ENCODE assay signal across 8 cellular contexts in genomic region chr11:76236092-76237026, GRCh38. TPM values are rescaled to one million over a fixed set of nuclear protein-coding genes. Genes with fewer than 3 reads are reported as not detected.
DNase-seq lines count a peak whose midpoint lies in the region; ATAC-seq and TF ChIP-seq lines count a peak whose summit lies in the region.

No MANE protein-coding gene starts in this region.

- ATAC-seq in left cardiac atrium (peak; percentile 52 to 58), GM21447 (IDR thresholded peaks at IDR 0.05; ENCODE audit: unreplicated experiment) (no peak)

- H3K79me2 ChIP-seq in PC-9 (ENCODE audit: low read depth), result no peaks in the 10 kb centered on the region

- peak overlapping the region; percentile 81 for H3K9ac ChIP-seq in adipocyte (ENCODE audit: low read length)

- intact Hi-C loops in PC-9 (cut with micrococcal nuclease; ENCODE audit: unreplicated experiment) (no loop called here), left cardiac atrium (cut with DNase I) (loop anchor here in 1 of 2 donors (10.0 kb wide), 2 partner anchors 88 to 208 kb away; partner anchors contain the start of gene EMSY)

- H3K4me2 ChIP-seq in PC-9, result peak overlapping the region; percentile 68

- H3K4me3 ChIP-seq in PC-9 (peak overlapping the region; percentile 66), adipocyte (ENCODE audit: low read length) (peak overlapping the region; percentile 88)

- POLR2A ChIA-PET in PC-9 (lab: Charles Lee; ENCODE audit: unreplicated experiment), result no interaction called here

- H3K9me2 ChIP-seq in PC-9 (ENCODE audit: insufficient read depth), result no peaks in the 10 kb centered on the region

- CTCF ChIA-PET in PC-9 (lab: Charles Lee), result interaction anchor here (2.5 kb wide), 1 partner anchor 28 kb away, joined by 22 read pairs; no protein-coding TSS in a partner anchor

- no peak for TF ChIP-seq CTCF in PC-9 (conservative IDR thresholded peaks at IDR 0.05)

- BruUV-seq in PC-9 (replicated peaks; lab: Mats Ljungman, UMichigan), result no TSS peak

- DNase-seq in activated gamma-delta T cell treated with Interleukin-2 at 50 U/mL for 16 hours (peak; percentile 21), activated gamma-delta T cell (lab: John Stamatoyannopoulos, UW) (no peak), HPDE6-E6E7 (ENCODE audit: extremely low spot score) (peak; percentile 36), PC-9 (peak; percentile 58 to 76), adipocyte (ENCODE audit: low read depth) (peak; percentile 81), left cardiac atrium (peak; percentile 77), pons (ENCODE audit: low spot score) (peak; percentile 7)

- H3K4me1 ChIP-seq in PC-9 (replicated peaks; ENCODE audit: insufficient read depth), result peaks cover 14% of the 10 kb centered on the region
- H3K4me1 ChIP-seq in adipocyte (ENCODE audit: control insufficient read depth, insufficient read depth, low read length), result peaks cover 19% of the 10 kb centered on the region

- peak overlapping the region; percentile 92 for H2AFZ ChIP-seq in PC-9

- H3K36me3 ChIP-seq in PC-9 (ENCODE audit: low read depth), result no peaks in the 10 kb centered on the region
- H3K36me3 ChIP-seq in adipocyte (ENCODE audit: control insufficient read depth, insufficient read depth, low read length, severe bottlenecking), result no peaks in the 10 kb centered on the region

- no peaks in the 10 kb centered on the region for H3K27me3 ChIP-seq in PC-9 (ENCODE audit: insufficient read depth, low read depth)
- H3K27me3 ChIP-seq in adipocyte (replicated peaks; ENCODE audit: control insufficient read depth, insufficient read depth, low read length), result peaks cover under 1% of the 10 kb centered on the region

- H3F3A ChIP-seq in PC-9 (ENCODE audit: insufficient read depth, low read depth), result peaks cover 17% of the 10 kb centered on the region; the same call in 1 of the 2 replicates

- H3K27ac ChIP-seq in PC-9, result no peak overlapping the region

- no peaks in the 10 kb centered on the region for H4K20me1 ChIP-seq in PC-9 (ENCODE audit: insufficient read depth)

- H3K9me3 ChIP-seq in PC-9 (ENCODE audit: insufficient read depth, low read depth) (no peaks in the 10 kb centered on the region), adipocyte (ENCODE audit: control insufficient read depth, low read length) (no peaks in the 10 kb centered on the region)

RNA-seq across cellular contexts. Expression of gene WNT11, which starts 30.1 kb away (rescaled TPM):
- 3.2 TPM in 1 of 2 replicates, not detected in the other for total RNA-seq in PC-9 (2021)
- 1 to 10 TPM; 3.4 to 6.6 TPM for total RNA-seq in left cardiac atrium
